ENCODE assay signal across 9 cellular contexts in genomic region chr2:64277101-64277849, GRCh38.
DNase-seq lines count a peak whose midpoint lies in the region; ATAC-seq and TF ChIP-seq lines count a peak whose summit lies in the region.
"Had no signal": no experiment of that assay in that cellular context is flagged by ENCODE, and none has a peak within 500 bp of the region (broad histone marks: within the 10 kb centered on the region; RNA-seq: fewer than 3 reads in every experiment).

No MANE protein-coding gene starts in this region.

- no peaks in the 10 kb centered on the region for H3K9me3 ChIP-seq in tibial nerve

- peak overlapping the region in 3 of 4 donors; percentile 17 to 76 (median 71) for H3K27ac ChIP-seq in tibial nerve

- H3K36me3 Mint-ChIP-seq in activated CD8-positive, alpha-beta T cell treated with anti-CD3 and anti-CD28 coated beads for 36 hours (ENCODE audit: low read depth): no peaks in the 10 kb centered on the region
- no peaks in the 10 kb centered on the region for H3K36me3 Mint-ChIP-seq in activated CD8-positive, alpha-beta T cell treated with anti-CD3 and anti-CD28 coated beads, Interleukin-2, amount 10 ng/mL, durations not matched to agents 7 days and 5 days (ENCODE audit: low read depth)
- H3K36me3 Mint-ChIP-seq in activated B cell treated with CpG ODN at 0.5 μM for 24 hours (ENCODE audit: low read depth): no peaks in the 10 kb centered on the region

- POLR2A ChIA-PET in activated CD8-positive, alpha-beta T cell treated with anti-CD3 and anti-CD28 coated beads for 36 hours (lab: Charles Lee): interaction anchor here (0.7 kb wide), 1 partner anchor 63 kb away, joined by 3 read pairs; no protein-coding TSS in a partner anchor
- POLR2A ChIA-PET in activated CD8-positive, alpha-beta T cell treated with anti-CD3 and anti-CD28 coated beads, Interleukin-2, amount 10 ng/mL, durations not matched to agents 7 days and 5 days (lab: Charles Lee): no interaction called here
- POLR2A ChIA-PET in activated B cell treated with CpG ODN at 0.5 μM for 24 hours (lab: Charles Lee): no interaction called here

- no peaks in the 10 kb centered on the region for H3K27me3 Mint-ChIP-seq in activated CD8-positive, alpha-beta T cell treated with anti-CD3 and anti-CD28 coated beads for 36 hours
- no peaks in the 10 kb centered on the region for H3K27me3 Mint-ChIP-seq in activated CD8-positive, alpha-beta T cell treated with anti-CD3 and anti-CD28 coated beads, Interleukin-2, amount 10 ng/mL, durations not matched to agents 7 days and 5 days (ENCODE audit: low read depth)
- H3K27me3 Mint-ChIP-seq in activated B cell treated with CpG ODN at 0.5 μM for 24 hours: no peaks in the 10 kb centered on the region

- no peaks in the 10 kb centered on the region for H3K9me3 Mint-ChIP-seq in activated CD8-positive, alpha-beta T cell treated with anti-CD3 and anti-CD28 coated beads for 36 hours
- H3K9me3 Mint-ChIP-seq in activated CD8-positive, alpha-beta T cell treated with anti-CD3 and anti-CD28 coated beads, Interleukin-2, amount 10 ng/mL, durations not matched to agents 7 days and 5 days (ENCODE audit: insufficient read depth): no peaks in the 10 kb centered on the region
- no peaks in the 10 kb centered on the region for H3K9me3 Mint-ChIP-seq in activated B cell treated with CpG ODN at 0.5 μM for 24 hours

- intact Hi-C loops in activated CD8-positive, alpha-beta T cell treated with anti-CD3 and anti-CD28 coated beads for 36 hours (cut with micrococcal nuclease): no loop called here
- intact Hi-C loops in activated B cell treated with CpG ODN at 0.5 μM for 24 hours (cut with micrococcal nuclease): no loop called here

- no peak overlapping the region for H3K27ac Mint-ChIP-seq in activated CD8-positive, alpha-beta T cell treated with anti-CD3 and anti-CD28 coated beads for 36 hours
- no peak overlapping the region for H3K27ac Mint-ChIP-seq in activated CD8-positive, alpha-beta T cell treated with anti-CD3 and anti-CD28 coated beads, Interleukin-2, amount 10 ng/mL, durations not matched to agents 7 days and 5 days
- peak overlapping the region; percentile 12 for H3K27ac Mint-ChIP-seq in activated B cell treated with CpG ODN at 0.5 μM for 24 hours

- no peak for TF ChIP-seq CTCF in activated CD8-positive, alpha-beta T cell treated with anti-CD3 and anti-CD28 coated beads for 36 hours (IDR thresholded peaks at IDR 0.05)
- no peak for TF ChIP-seq CTCF in activated B cell treated with CpG ODN at 0.5 μM for 24 hours (IDR thresholded peaks at IDR 0.05)
- TF ChIP-seq CTCF in tibial nerve (IDR thresholded peaks at IDR 0.05): no peak

- peaks cover 24% of the 10 kb centered on the region for H3K4me1 Mint-ChIP-seq in activated CD8-positive, alpha-beta T cell treated with anti-CD3 and anti-CD28 coated beads for 36 hours (ENCODE audit: low read depth)
- H3K4me1 Mint-ChIP-seq in activated CD8-positive, alpha-beta T cell treated with anti-CD3 and anti-CD28 coated beads, Interleukin-2, amount 10 ng/mL, durations not matched to agents 7 days and 5 days (ENCODE audit: low read depth): peaks cover 12% of the 10 kb centered on the region
- peaks cover 27% of the 10 kb centered on the region for H3K4me1 Mint-ChIP-seq in activated B cell treated with CpG ODN at 0.5 μM for 24 hours

- TF ChIP-seq EP300 in tibial nerve (IDR thresholded peaks at IDR 0.05): peak in 1 of 2 donors; percentile 21

- peak overlapping the region in 1 of 4 donors; percentile 13 for H3K4me3 ChIP-seq in tibial nerve

- no peaks in the 10 kb centered on the region for H3K27me3 ChIP-seq in tibial nerve

- 51 to 54% methylated on average over 9 of the region's 9 CpGs for WGBS in tibial nerve, 2 donors

- ATAC-seq in activated CD8-positive, alpha-beta T cell treated with anti-CD3 and anti-CD28 coated beads for 36 hours: peak; percentile 55
- no peak for ATAC-seq in activated CD8-positive, alpha-beta T cell treated with anti-CD3 and anti-CD28 coated beads, Interleukin-2, amount 10 ng/mL, durations not matched to agents 7 days and 5 days
- ATAC-seq in activated B cell treated with CpG ODN at 0.5 μM for 24 hours (ENCODE audit: low read depth): no peak
- no peak for ATAC-seq in GM18511 (IDR thresholded peaks at IDR 0.05; ENCODE audit: unreplicated experiment)
- ATAC-seq in GM21528 (IDR thresholded peaks at IDR 0.05; ENCODE audit: low FRiP score, unreplicated experiment): no peak

- no peak for TF ChIP-seq POLR2A in tibial nerve (IDR thresholded peaks at IDR 0.05)

- CTCF ChIA-PET in activated CD8-positive, alpha-beta T cell treated with anti-CD3 and anti-CD28 coated beads for 36 hours (lab: Charles Lee): no interaction called here
- CTCF ChIA-PET in activated CD8-positive, alpha-beta T cell treated with anti-CD3 and anti-CD28 coated beads, Interleukin-2, amount 10 ng/mL, durations not matched to agents 7 days and 5 days (lab: Charles Lee): no interaction called here
- CTCF ChIA-PET in activated B cell treated with CpG ODN at 0.5 μM for 24 hours (lab: Charles Lee): interaction anchor here (0.5 to 1.9 kb wide), 2 partner anchors 50 to 344 kb away, joined by 3 to 4 read pairs; no protein-coding TSS in a partner anchor

- peaks cover 2 to 52% (median 19%) of the 10 kb centered on the region in 4 donors for H3K4me1 ChIP-seq in tibial nerve

- no peaks in the 10 kb centered on the region for H3K36me3 ChIP-seq in tibial nerve

- H3K4me3 Mint-ChIP-seq in activated CD8-positive, alpha-beta T cell treated with anti-CD3 and anti-CD28 coated beads for 36 hours: no peak overlapping the region
- no peak overlapping the region for H3K4me3 Mint-ChIP-seq in activated CD8-positive, alpha-beta T cell treated with anti-CD3 and anti-CD28 coated beads, Interleukin-2, amount 10 ng/mL, durations not matched to agents 7 days and 5 days
- no peak overlapping the region for H3K4me3 Mint-ChIP-seq in activated B cell treated with CpG ODN at 0.5 μM for 24 hours

- no peak for DNase-seq in activated CD8-positive, alpha-beta T cell treated with anti-CD3 and anti-CD28 coated beads for 36 hours
- DNase-seq in activated CD8-positive, alpha-beta T cell treated with anti-CD3 and anti-CD28 coated beads, Interleukin-2, amount 10 ng/mL, durations not matched to agents 7 days and 5 days: no peak
- no peak for DNase-seq in activated B cell treated with CpG ODN at 0.5 μM for 24 hours
- peak; percentile 56 for DNase-seq in kidney glomerular epithelial cell (lab: John Stamatoyannopoulos, UW)
- no peak for DNase-seq in tibial nerve (ENCODE audit: low spot score in 2 of 2)
- no peak for DNase-seq in cerebellum (ENCODE audit: low spot score)
- DNase-seq: NCI-H187 had no signal
